In the genomic region with DNA sequence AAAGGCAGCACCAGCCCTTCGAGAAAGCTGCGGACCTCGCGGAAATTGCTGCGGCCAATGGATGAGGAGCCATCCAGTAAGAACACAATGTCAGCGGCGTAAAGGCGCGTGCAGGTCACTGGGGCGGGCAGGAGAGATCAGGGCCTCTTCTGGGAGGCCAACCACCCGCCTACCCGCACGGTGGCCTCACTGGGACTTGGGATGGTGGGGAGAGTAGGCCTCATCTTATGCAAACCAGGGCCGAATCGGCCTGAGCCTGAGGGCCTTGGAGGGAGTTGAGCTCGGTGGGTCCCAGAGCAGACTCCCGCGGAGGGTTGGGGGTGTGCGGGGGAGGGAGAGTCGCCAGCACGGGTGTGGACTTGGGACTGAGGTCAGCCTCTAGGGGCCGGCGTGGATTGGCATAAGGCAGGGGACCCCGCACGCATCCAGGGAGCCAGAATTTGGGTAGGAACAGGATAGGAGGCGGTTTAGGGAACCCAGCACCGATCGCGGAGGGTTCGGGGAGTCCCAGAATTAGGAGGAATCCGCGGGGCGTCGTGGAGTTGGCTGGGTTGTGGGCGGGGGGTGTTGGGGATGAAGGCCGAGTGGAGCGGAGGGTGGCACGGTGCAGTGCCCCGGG, we compare ENCODE assay signal across 11 cellular contexts. TPM values are rescaled to one million over a fixed set of nuclear protein-coding genes. Genes with fewer than 3 reads are reported as not detected.
A peak's percentile ranks its signal among the peaks of the same experiment; 100 is the strongest.
DNase-seq lines count a peak whose midpoint lies in the region; ATAC-seq and TF ChIP-seq lines count a peak whose summit lies in the region.
"Had no signal": no experiment of that assay in that cellular context is flagged by ENCODE, and none has a peak within 500 bp of the region (broad histone marks: within the 10 kb centered on the region; RNA-seq: fewer than 3 reads in every experiment).

No MANE protein-coding gene starts in this region.

- peaks cover 2 to 40% of the 10 kb centered on the region in 2 donors for H3K4me1 ChIP-seq in esophagus (ENCODE audit: control insufficient read depth in 2 of 2, insufficient read depth in 2 of 2, low read length in 1 of 2)
- no peaks in the 10 kb centered on the region for H3K4me1 ChIP-seq in Karpas-422 (ENCODE audit: low read length)

- peak overlapping the region in 7 of 10 donors; percentile 8 to 67 (median 45) for H3K4me3 Mint-ChIP-seq in naive thymus-derived CD8-positive, alpha-beta T cell

- H4K20me1 ChIP-seq in Karpas-422 (ENCODE audit: insufficient read depth, low read depth, low read length) = no peaks in the 10 kb centered on the region

- no peak for DNase-seq in AG04450 (ENCODE audit: low read depth, low spot score)
- DNase-seq in M059J (ENCODE audit: low read depth) = peak; percentile 18
- DNase-seq in naive thymus-derived CD8-positive, alpha-beta T cell = no peak
- DNase-seq in stimulated activated CD4-positive, alpha-beta T cell treated with anti-CD3 and anti-CD28 coated beads, Interleukin-15, amount 100 ng/mL, for 24 hours = no peak
- no peak for DNase-seq in activated CD8-positive, alpha-beta memory T cell treated with anti-CD3 and anti-CD28 coated beads for 24 hours
- no peak for DNase-seq in Karpas-422
- DNase-seq: hippocampal formation, Kasumi-1, SW 1271 had no signal

- H3K79me2 ChIP-seq in Karpas-422 (ENCODE audit: low read length) = no peaks in the 10 kb centered on the region

- H3K9me3 ChIP-seq in AG04450 (ENCODE audit: control insufficient read depth, insufficient read depth, low read length) (no peaks in the 10 kb centered on the region; the same call in 1 of the 2 replicates), esophagus (ENCODE audit: control insufficient read depth in 2 of 2, insufficient read depth in 1 of 2, low read depth in 1 of 2, low read length in 1 of 2) (no peaks in the 10 kb centered on the region), Karpas-422 (ENCODE audit: low read length) (no peaks in the 10 kb centered on the region)

- H3K4me3 ChIP-seq in AG04450 (ENCODE audit: low read depth, low read length) (peak overlapping the region; percentile 65), esophagus (ENCODE audit: low read depth in 1 of 2, low read length in 2 of 2) (peak overlapping the region; percentile 23 to 54), Karpas-422 (ENCODE audit: low read length) (no peak overlapping the region)

- POLR2A ChIA-PET in AG04450 (lab: Yijun Ruan, JAX) = no interaction called here
- POLR2A ChIA-PET in naive thymus-derived CD8-positive, alpha-beta T cell (lab: Charles Lee) = no interaction called here

- H3K9ac ChIP-seq in Karpas-422 (ENCODE audit: low read length) = no peak overlapping the region

- H3K36me3 ChIP-seq in esophagus (ENCODE audit: control insufficient read depth in 2 of 2, insufficient read depth in 2 of 2, low read length in 1 of 2) (peaks cover 6 to 25% of the 10 kb centered on the region in 2 donors), Karpas-422 (ENCODE audit: insufficient read depth, low read length) (no peaks in the 10 kb centered on the region)

- no peaks in the 10 kb centered on the region for H3K9me2 ChIP-seq in Karpas-422 (replicated peaks; ENCODE audit: insufficient read depth, low read length)

- H3K27me3 ChIP-seq in AG04450 (ENCODE audit: control insufficient read depth, insufficient read depth, low read length) (no peaks in the 10 kb centered on the region), esophagus (ENCODE audit: control insufficient read depth in 1 of 2, insufficient read depth in 2 of 2, low read length in 2 of 2) (no peaks in the 10 kb centered on the region), Karpas-422 (ENCODE audit: low read length) (no peaks in the 10 kb centered on the region)

- peak overlapping the region in 3 of 10 donors; percentile 35 to 60 (median 37) for H3K27ac Mint-ChIP-seq in naive thymus-derived CD8-positive, alpha-beta T cell

- H3K27me3 Mint-ChIP-seq in naive thymus-derived CD8-positive, alpha-beta T cell = peaks cover 11 to 59% (median 33%) of the 10 kb centered on the region in 5 donors

- H3K9me3 Mint-ChIP-seq in naive thymus-derived CD8-positive, alpha-beta T cell = no peaks in the 10 kb centered on the region

- ATAC-seq in naive thymus-derived CD8-positive, alpha-beta T cell = no peak
- no peak for ATAC-seq in HG02642 (IDR thresholded peaks at IDR 0.05; ENCODE audit: poor library complexity, unreplicated experiment)

- 16 to 23% methylated on average over 34 to 39 of the region's 39 CpGs for WGBS in esophagus, 2 donors

- no peak overlapping the region for H2AFZ ChIP-seq in Karpas-422 (ENCODE audit: low read length)

- TF ChIP-seq CTCF in AG04450 (IDR thresholded peaks at IDR 0.05; ENCODE audit: low read depth, low read length) = no peak

- peaks cover 0 to 12% (median 0%) of the 10 kb centered on the region in 3 donors for H3K36me3 Mint-ChIP-seq in naive thymus-derived CD8-positive, alpha-beta T cell

- CTCF ChIA-PET in AG04450 (lab: Charles Lee) = no interaction called here

- H3K27ac ChIP-seq in AG04450 (ENCODE audit: low read depth, low read length) (peak overlapping the region; percentile 65), esophagus (ENCODE audit: low read depth in 2 of 2, low read length in 1 of 2) (peak overlapping the region; percentile 6 to 31), Karpas-422 (ENCODE audit: low read length) (no peak overlapping the region)

- H3K4me2 ChIP-seq in Karpas-422 (ENCODE audit: low read depth, low read length, poor library complexity, severe bottlenecking) = no peak overlapping the region

- H3K4me1 Mint-ChIP-seq in naive thymus-derived CD8-positive, alpha-beta T cell = peaks cover 5 to 17% (median 9%) of the 10 kb centered on the region in 4 donors

RNA-seq across cellular contexts. Expression of a gene that starts 0.6 kb away (rescaled TPM):
- polyA plus RNA-seq in AG04450 (2011; rRNA removed) (19.8 and 25.8 TPM in 2 replicates), esophagus (100 to 1,000 TPM in 1 of 2 donors, 10 to 100 TPM in 1; 60.7 to 265 TPM)
- 20.9 and 32.6 TPM in 2 replicates for polyA minus RNA-seq in AG04450 (2011; rRNA and poly(A)+ RNA removed)
- 17.0 and 33.1 TPM in 2 replicates for total RNA-seq in M059J (2014; rRNA removed; shearing (Covaris generic))
- total RNA-seq in naive thymus-derived CD8-positive, alpha-beta T cell = 1 to 10 TPM; 1.6 to 1.8 TPM
- under 1 TPM in 1 of 3 donors, not detected in 2; 0.27 TPM for polyA plus RNA-seq in naive thymus-derived CD8-positive, alpha-beta T cell
- total RNA-seq in Karpas-422 (2014; rRNA removed; shearing (Covaris generic); ENCODE audit: low replicate concordance) = 0.78 and 13.0 TPM in 2 replicates

RNA-seq across cellular contexts. Expression of a gene that starts 14.9 kb away (rescaled TPM):
- 379 and 468 TPM in 2 replicates for polyA plus RNA-seq in AG04450 (2011; rRNA removed)
- polyA minus RNA-seq in AG04450 (2011; rRNA and poly(A)+ RNA removed) = 611 and 892 TPM in 2 replicates
- total RNA-seq in M059J (2014; rRNA removed; shearing (Covaris generic)) = 147 and 314 TPM in 2 replicates
- 100 to 1,000 TPM; 192 to 264 TPM for polyA plus RNA-seq in esophagus
- total RNA-seq in naive thymus-derived CD8-positive, alpha-beta T cell = 10 to 100 TPM; 78.8 to 83.4 TPM
- 100 to 1,000 TPM; 143 to 167 (median 151) TPM for polyA plus RNA-seq in naive thymus-derived CD8-positive, alpha-beta T cell
- total RNA-seq in Karpas-422 (2014; rRNA removed; shearing (Covaris generic); ENCODE audit: low replicate concordance) = 80.3 and 165 TPM in 2 replicates

RNA-seq across cellular contexts. Expression of a gene that starts 27.0 kb away (rescaled TPM):
- polyA plus RNA-seq in AG04450 (2011; rRNA removed) = not detected in 2 replicates
- not detected in 2 replicates for polyA minus RNA-seq in AG04450 (2011; rRNA and poly(A)+ RNA removed)
- total RNA-seq in M059J (2014; rRNA removed; shearing (Covaris generic)) = not detected in 2 replicates
- not detected for polyA plus RNA-seq in esophagus
- not detected for total RNA-seq in naive thymus-derived CD8-positive, alpha-beta T cell
- not detected for polyA plus RNA-seq in naive thymus-derived CD8-positive, alpha-beta T cell
- total RNA-seq in Karpas-422 (2014; rRNA removed; shearing (Covaris generic); ENCODE audit: low replicate concordance) = not detected in 2 replicates

RNA-seq across cellular contexts. Expression of a gene that starts 31.0 kb away (rescaled TPM):
- polyA plus RNA-seq in AG04450 (2011; rRNA removed) (1.2 and 2.2 TPM in 2 replicates), esophagus (1 to 10 TPM; 2.3 to 7.2 TPM)
- 1.3 and 1.7 TPM in 2 replicates for polyA minus RNA-seq in AG04450 (2011; rRNA and poly(A)+ RNA removed)
- 0.17 and 2.7 TPM in 2 replicates for total RNA-seq in M059J (2014; rRNA removed; shearing (Covaris generic))
- under 1 TPM in 1 of 2 experiments, not detected in 1; 0.25 TPM for total RNA-seq in naive thymus-derived CD8-positive, alpha-beta T cell
- polyA plus RNA-seq in naive thymus-derived CD8-positive, alpha-beta T cell = not detected
- not detected in 2 replicates for total RNA-seq in Karpas-422 (2014; rRNA removed; shearing (Covaris generic); ENCODE audit: low replicate concordance)

RNA-seq across cellular contexts. Expression of a gene that starts 37.9 kb away (rescaled TPM):
- polyA plus RNA-seq in AG04450 (2011; rRNA removed) (6.1 and 7.2 TPM in 2 replicates), esophagus (1 to 10 TPM; 3.8 to 9.2 TPM)
- polyA minus RNA-seq in AG04450 (2011; rRNA and poly(A)+ RNA removed) = 8.3 and 11.0 TPM in 2 replicates
- total RNA-seq in M059J (2014; rRNA removed; shearing (Covaris generic)) = 19.5 and 31.0 TPM in 2 replicates
- total RNA-seq in naive thymus-derived CD8-positive, alpha-beta T cell = 1 to 10 TPM; 2.4 to 3.0 TPM
- polyA plus RNA-seq in naive thymus-derived CD8-positive, alpha-beta T cell = 1 to 10 TPM; 1.1 to 3.3 (median 1.9) TPM
- 55.2 and 89.6 TPM in 2 replicates for total RNA-seq in Karpas-422 (2014; rRNA removed; shearing (Covaris generic); ENCODE audit: low replicate concordance)
